1 cellular context compared by ENCODE assay signal in the genomic region with DNA sequence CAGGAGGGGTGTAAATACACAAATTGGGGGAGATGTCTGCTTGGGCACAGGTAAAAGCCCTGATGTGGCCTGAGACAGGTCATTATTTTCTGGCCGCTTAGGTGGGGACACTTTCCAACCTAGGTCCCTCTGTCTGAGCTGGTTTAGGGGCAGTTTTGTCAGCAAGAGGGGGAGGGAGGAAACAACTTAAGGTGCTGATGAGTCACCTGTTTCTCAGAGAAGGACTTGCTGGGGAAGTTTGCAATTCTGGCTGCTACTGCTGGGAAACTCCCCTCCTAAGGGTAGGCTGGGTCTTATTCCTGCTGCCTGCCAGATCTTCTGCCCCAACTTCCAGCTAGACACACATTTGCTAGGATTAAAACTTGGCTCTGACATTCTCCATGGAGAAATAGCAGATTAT.
TF ChIP-seq lines count a peak whose summit lies in the region.

No MANE protein-coding gene starts in this region.

TF ChIP-seq in HepG2, 621 proteins besides CTCF, POLR2A, EP300 and RAD21:
- TF ChIP-seq ZNF567 (CRISPR knock-in tag; IDR thresholded peaks at IDR 0.05; ENCODE audit: borderline replicate concordance) (no peak), THRA (CRISPR knock-in tag; IDR thresholded peaks at IDR 0.05; ENCODE audit: borderline replicate concordance) (no peak), ZNF337 (CRISPR knock-in tag; IDR thresholded peaks at IDR 0.05; ENCODE audit: borderline replicate concordance, low read depth) (no peak), PLSCR1 (CRISPR knock-in tag; IDR thresholded peaks at IDR 0.05; ENCODE audit: borderline replicate concordance) (no peak), ZNF746 (CRISPR knock-in tag; IDR thresholded peaks at IDR 0.05) (no peak), CERS6 (CRISPR knock-in tag; IDR thresholded peaks at IDR 0.05) (no peak), NR2C2 (CRISPR knock-in tag; IDR thresholded peaks at IDR 0.05; ENCODE audit: borderline replicate concordance) (no peak), ZZZ3 (CRISPR knock-in tag; IDR thresholded peaks at IDR 0.05; ENCODE audit: borderline replicate concordance) (no peak), ZNF768 (CRISPR knock-in tag; IDR thresholded peaks at IDR 0.05) (no peak), PRMT3 (CRISPR knock-in tag; IDR thresholded peaks at IDR 0.05; ENCODE audit: borderline replicate concordance, low read depth) (no peak), NRL (CRISPR knock-in tag; IDR thresholded peaks at IDR 0.05; ENCODE audit: borderline replicate concordance) (no peak), RAD51 (IDR thresholded peaks at IDR 0.05; ENCODE audit: borderline replicate concordance) (no peak), NFE2 (CRISPR knock-in tag; IDR thresholded peaks at IDR 0.05) (no peak)
- TF ChIP-seq, protein P1, sequence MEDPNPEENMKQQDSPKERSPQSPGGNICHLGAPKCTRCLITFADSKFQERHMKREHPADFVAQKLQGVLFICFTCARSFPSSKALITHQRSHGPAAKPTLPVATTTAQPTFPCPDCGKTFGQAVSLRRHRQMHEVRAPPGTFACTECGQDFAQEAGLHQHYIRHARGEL (CRISPR knock-in tag; IDR thresholded peaks at IDR 0.05) = no peak
- TF ChIP-seq, protein P2, sequence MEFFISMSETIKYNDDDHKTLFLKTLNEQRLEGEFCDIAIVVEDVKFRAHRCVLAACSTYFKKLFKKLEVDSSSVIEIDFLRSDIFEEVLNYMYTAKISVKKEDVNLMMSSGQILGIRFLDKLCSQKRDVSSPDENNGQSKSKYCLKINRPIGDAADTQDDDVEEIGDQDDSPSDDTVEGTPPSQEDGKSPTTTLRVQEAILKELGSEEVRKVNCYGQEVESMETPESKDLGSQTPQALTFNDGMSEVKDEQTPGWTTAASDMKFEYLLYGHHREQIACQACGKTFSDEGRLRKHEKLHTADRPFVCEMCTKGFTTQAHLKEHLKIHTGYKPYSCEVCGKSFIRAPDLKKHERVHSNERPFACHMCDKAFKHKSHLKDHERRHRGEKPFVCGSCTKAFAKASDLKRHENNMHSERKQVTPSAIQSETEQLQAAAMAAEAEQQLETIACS (CRISPR knock-in tag; IDR thresholded peaks at IDR 0.05) = no peak
- TF ChIP-seq, protein P3, sequence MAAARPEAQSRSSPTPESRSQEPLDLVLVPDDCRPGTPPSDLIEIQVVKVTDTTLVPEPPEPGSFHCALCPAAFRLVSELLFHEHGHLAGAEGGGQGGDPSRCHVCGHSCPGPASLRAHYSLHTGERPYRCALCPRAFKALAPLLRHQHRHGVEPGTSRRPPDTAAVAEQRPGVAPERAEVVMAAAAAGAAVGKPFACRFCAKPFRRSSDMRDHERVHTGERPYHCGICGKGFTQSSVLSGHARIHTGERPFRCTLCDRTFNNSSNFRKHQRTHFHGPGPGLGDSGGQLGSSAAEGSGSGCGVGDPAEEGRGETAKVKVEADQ (CRISPR knock-in tag; IDR thresholded peaks at IDR 0.05; ENCODE audit: borderline replicate concordance) = no peak
